ENCODE assay signal across 15 cellular contexts in the genomic region with DNA sequence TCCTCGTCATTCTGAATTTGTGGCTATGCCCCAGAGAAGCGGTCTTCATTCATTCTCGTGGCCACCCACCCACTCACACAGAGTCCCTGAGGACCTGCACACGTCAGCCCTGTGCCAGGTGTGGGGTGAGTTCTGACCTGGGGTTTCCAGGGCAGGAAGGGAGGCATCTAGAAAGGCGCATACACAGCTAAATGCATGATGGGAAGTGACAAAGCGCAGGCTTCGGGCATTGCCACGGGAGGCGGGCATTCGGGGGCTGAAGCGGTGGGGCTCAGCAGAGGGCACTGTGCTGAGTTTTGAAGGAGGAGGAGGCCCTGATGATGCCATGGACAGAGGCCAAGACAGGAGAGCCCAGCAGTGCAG. TPM values are rescaled to one million over a fixed set of nuclear protein-coding genes. Genes with fewer than 3 reads are reported as not detected.
DNase-seq lines count a peak whose midpoint lies in the region; ATAC-seq and TF ChIP-seq lines count a peak whose summit lies in the region.
"Had no signal": no experiment of that assay in that cellular context is flagged by ENCODE, and none has a peak within 500 bp of the region (broad histone marks: within the 10 kb centered on the region; RNA-seq: fewer than 3 reads in every experiment).

No MANE protein-coding gene starts in this region.

- H3K9me3 ChIP-seq in PC-9 (ENCODE audit: insufficient read depth, low read depth) = no peaks in the 10 kb centered on the region
- H3K9me3 ChIP-seq in breast epithelium = no peaks in the 10 kb centered on the region
- no peaks in the 10 kb centered on the region for H3K9me3 ChIP-seq in tibial nerve
- H3K9me3 ChIP-seq: left ventricle myocardium inferior had no signal

- CTCF ChIA-PET in PC-9 (lab: Charles Lee) = no interaction called here

- H3K36me3 Mint-ChIP-seq in activated T-cell treated with anti-CD3 and anti-CD28 coated beads, Interleukin-2, amount 50 U/mL, for 72 hours (ENCODE audit: insufficient read depth in 2 of 2) = no peaks in the 10 kb centered on the region
- H3K36me3 Mint-ChIP-seq in brain = no peaks in the 10 kb centered on the region
- H3K36me3 Mint-ChIP-seq in stimulated activated effector memory CD8-positive, alpha-beta T cell treated with anti-CD3 and anti-CD28 coated beads, Interleukin-12 subunit alpha, Interleukin-12 subunit beta, amount 100 ng/mL, for 72 hours = peaks cover 54% of the 10 kb centered on the region

- H3K4me1 ChIP-seq in PC-9 (replicated peaks; ENCODE audit: insufficient read depth) (peaks cover 15% of the 10 kb centered on the region), breast epithelium (peaks cover 26% of the 10 kb centered on the region in 2 donors), tibial nerve (peaks cover 2 to 41% (median 25%) of the 10 kb centered on the region in 4 donors)

- peaks cover 13% of the 10 kb centered on the region for H3F3A ChIP-seq in PC-9 (ENCODE audit: insufficient read depth, low read depth)

- H3K27ac ChIP-seq in PC-9 = peak overlapping the region; percentile 65
- no peak overlapping the region for H3K27ac ChIP-seq in breast epithelium
- peak overlapping the region in 1 of 4 donors; percentile 46 for H3K27ac ChIP-seq in tibial nerve

- H3K4me3 ChIP-seq in PC-9 = no peak overlapping the region
- no peak overlapping the region for H3K4me3 ChIP-seq in breast epithelium
- no peak overlapping the region for H3K4me3 ChIP-seq in tibial nerve
- H3K4me3 ChIP-seq: left ventricle myocardium inferior, SK-N-MC had no signal

- ATAC-seq in activated T-cell treated with anti-CD3 and anti-CD28 coated beads, Interleukin-2, amount 50 U/mL, for 72 hours (replicated peaks in 1 of 2) = no peak
- ATAC-seq in stimulated activated effector memory CD8-positive, alpha-beta T cell treated with anti-CD3 and anti-CD28 coated beads, Interleukin-12 subunit alpha, Interleukin-12 subunit beta, amount 100 ng/mL, for 72 hours = no peak

- H3K36me3 ChIP-seq in PC-9 (ENCODE audit: low read depth) (no peaks in the 10 kb centered on the region), breast epithelium (no peaks in the 10 kb centered on the region), tibial nerve (peaks cover 0 to 35% (median 0%) of the 10 kb centered on the region in 3 donors)
- H3K36me3 ChIP-seq: left ventricle myocardium inferior had no signal

- DNase-seq in activated T-cell treated with anti-CD3 and anti-CD28 coated beads, Interleukin-2, amount 50 U/mL, for 72 hours = no peak
- DNase-seq in activated T-cell treated with anti-CD3 and anti-CD28 coated beads for 4 hours (no peak), PC-9 (no peak), breast epithelium (ENCODE audit: low spot score in 2 of 2) (no peak), NCI-H2081 treated with DMSO at 0.1 percent for 48 hours (lab: John Stamatoyannopoulos, UW) (no peak), tibial nerve (ENCODE audit: low spot score in 2 of 2) (no peak)
- no peak for DNase-seq in stimulated activated effector memory CD8-positive, alpha-beta T cell treated with anti-CD3 and anti-CD28 coated beads, Interleukin-12 subunit alpha, Interleukin-12 subunit beta, amount 100 ng/mL, for 72 hours (ENCODE audit: low spot score in 2 of 2)
- DNase-seq: activated CD8-positive, alpha-beta memory T cell treated with anti-CD3 and anti-CD28 coated beads, Interleukin-2, amount 50 U/mL, for 4 hours; amygdala; foreskin melanocyte; left ventricle myocardium inferior; NCI-H146; stimulated activated CD4-positive, alpha-beta T cell treated with anti-CD3 and anti-CD28 coated beads, Interleukin-15, amount 100 ng/mL, for 24 hours had no signal

- POLR2A ChIA-PET in PC-9 (lab: Charles Lee; ENCODE audit: unreplicated experiment) = interaction anchor here (0.5 kb wide), 1 partner anchor 199 kb away, joined by 4 read pairs; no protein-coding TSS in a partner anchor

- 80 to 89% methylated on average over 11 of the region's 11 CpGs for WGBS in tibial nerve, 2 donors

- H3K9me3 Mint-ChIP-seq in activated T-cell treated with anti-CD3 and anti-CD28 coated beads, Interleukin-2, amount 50 U/mL, for 72 hours = no peaks in the 10 kb centered on the region
- no peaks in the 10 kb centered on the region for H3K9me3 Mint-ChIP-seq in brain
- no peaks in the 10 kb centered on the region for H3K9me3 Mint-ChIP-seq in stimulated activated effector memory CD8-positive, alpha-beta T cell treated with anti-CD3 and anti-CD28 coated beads, Interleukin-12 subunit alpha, Interleukin-12 subunit beta, amount 100 ng/mL, for 72 hours

- intact Hi-C loops in PC-9 (cut with micrococcal nuclease; ENCODE audit: unreplicated experiment) (loop anchor here (5.0 to 10.0 kb wide), 4 partner anchors 94 to 501 kb away; a partner anchor contains a TSS), breast epithelium (cut with DNase I; ENCODE audit: low total_unique reads) (no loop called here)

- TF ChIP-seq POLR2A in breast epithelium (IDR thresholded peaks at IDR 0.05) (no peak), tibial nerve (IDR thresholded peaks at IDR 0.05) (no peak)

- no peaks in the 10 kb centered on the region for H3K79me2 ChIP-seq in PC-9 (ENCODE audit: low read depth)

- 0 out of 2 replicates have a peak overlapping the region, but pooled peaks have one; percentile 45 for H3K4me2 ChIP-seq in PC-9

- H3K4me1 Mint-ChIP-seq in activated T-cell treated with anti-CD3 and anti-CD28 coated beads, Interleukin-2, amount 50 U/mL, for 72 hours (ENCODE audit: low read depth) = peaks cover 69% of the 10 kb centered on the region
- H3K4me1 Mint-ChIP-seq in brain = peaks cover 11% of the 10 kb centered on the region
- peaks cover 56% of the 10 kb centered on the region for H3K4me1 Mint-ChIP-seq in stimulated activated effector memory CD8-positive, alpha-beta T cell treated with anti-CD3 and anti-CD28 coated beads, Interleukin-12 subunit alpha, Interleukin-12 subunit beta, amount 100 ng/mL, for 72 hours

- no peaks in the 10 kb centered on the region for H3K27me3 ChIP-seq in PC-9 (ENCODE audit: insufficient read depth, low read depth)
- no peaks in the 10 kb centered on the region for H3K27me3 ChIP-seq in breast epithelium
- H3K27me3 ChIP-seq in tibial nerve = no peaks in the 10 kb centered on the region

- H3K27ac Mint-ChIP-seq in activated T-cell treated with anti-CD3 and anti-CD28 coated beads, Interleukin-2, amount 50 U/mL, for 72 hours = peak overlapping the region; percentile 4
- H3K27ac Mint-ChIP-seq in brain = peak overlapping the region in 3 of 5 experiments; percentile 51 to 82 (median 71)
- H3K27ac Mint-ChIP-seq in stimulated activated effector memory CD8-positive, alpha-beta T cell treated with anti-CD3 and anti-CD28 coated beads, Interleukin-12 subunit alpha, Interleukin-12 subunit beta, amount 100 ng/mL, for 72 hours = peak overlapping the region; percentile 14

- H3K27me3 Mint-ChIP-seq in activated T-cell treated with anti-CD3 and anti-CD28 coated beads, Interleukin-2, amount 50 U/mL, for 72 hours (ENCODE audit: low read depth) = no peaks in the 10 kb centered on the region
- no peaks in the 10 kb centered on the region for H3K27me3 Mint-ChIP-seq in brain

- no peaks in the 10 kb centered on the region for H4K20me1 ChIP-seq in PC-9 (ENCODE audit: insufficient read depth)

- H3K9me2 ChIP-seq in PC-9 (ENCODE audit: insufficient read depth) = no peaks in the 10 kb centered on the region

- no peak overlapping the region for H2AFZ ChIP-seq in PC-9

- H3K4me3 Mint-ChIP-seq in activated T-cell treated with anti-CD3 and anti-CD28 coated beads, Interleukin-2, amount 50 U/mL, for 72 hours = peak overlapping the region in 1 of 2 donors; percentile 0
- H3K4me3 Mint-ChIP-seq in brain = no peak overlapping the region
- H3K4me3 Mint-ChIP-seq in stimulated activated effector memory CD8-positive, alpha-beta T cell treated with anti-CD3 and anti-CD28 coated beads, Interleukin-12 subunit alpha, Interleukin-12 subunit beta, amount 100 ng/mL, for 72 hours = no peak overlapping the region

- no TSS peak for BruUV-seq in PC-9 (replicated peaks; lab: Mats Ljungman, UMichigan)

- TF ChIP-seq EP300 in tibial nerve (IDR thresholded peaks at IDR 0.05) = no peak

- no peak for TF ChIP-seq CTCF in PC-9 (conservative IDR thresholded peaks at IDR 0.05)
- TF ChIP-seq CTCF in brain (conservative IDR thresholded peaks at IDR 0.05) = no peak
- no peak for TF ChIP-seq CTCF in breast epithelium (IDR thresholded peaks at IDR 0.05)
- no peak for TF ChIP-seq CTCF in tibial nerve (IDR thresholded peaks at IDR 0.05)

RNA-seq across cellular contexts. Expression of a gene that starts 10.9 kb away (rescaled TPM):
- 100 to 1,000 TPM; 629 to 707 TPM for total RNA-seq in activated T-cell treated with anti-CD3 and anti-CD28 coated beads, Interleukin-2, amount 50 U/mL, for 72 hours
- total RNA-seq in PC-9 (2021) (110 and 134 TPM in 2 replicates), breast epithelium (10 to 100 TPM; 11.1 to 15.1 (median 13.0) TPM), tibial nerve (10 to 100 TPM; 12.7 to 26.9 (median 20.4) TPM)
- polyA plus RNA-seq in brain (ENCODE audit: insufficient read depth, low read depth, low replicate concordance) = 140 TPM

RNA-seq across cellular contexts. Expression of a gene that starts 32.0 kb away (rescaled TPM):
- 1 to 10 TPM; 3.1 to 4.5 TPM for total RNA-seq in activated T-cell treated with anti-CD3 and anti-CD28 coated beads, Interleukin-2, amount 50 U/mL, for 72 hours
- 2.7 and 3.3 TPM in 2 replicates for total RNA-seq in PC-9 (2021)
- polyA plus RNA-seq in brain (ENCODE audit: insufficient read depth, low read depth, low replicate concordance) = 1.3 TPM
- total RNA-seq in breast epithelium = 1 to 10 TPM; 3.0 to 4.3 (median 3.8) TPM
- 1 to 10 TPM; 2.0 to 8.4 (median 5.2) TPM for total RNA-seq in tibial nerve

RNA-seq across cellular contexts. Expression of a gene that starts 35.8 kb away (rescaled TPM):
- total RNA-seq in activated T-cell treated with anti-CD3 and anti-CD28 coated beads, Interleukin-2, amount 50 U/mL, for 72 hours = 100 to 1,000 TPM in 1 of 2 donors, 10 to 100 TPM in 1; 91.9 to 100 TPM
- total RNA-seq in PC-9 (2021) (5.7 and 7.2 TPM in 2 replicates), breast epithelium (1 to 10 TPM; 3.1 to 7.8 (median 4.3) TPM), tibial nerve (10 to 100 TPM; 11.1 to 18.9 (median 15.2) TPM)
- polyA plus RNA-seq in brain (ENCODE audit: insufficient read depth, low read depth, low replicate concordance) = 90.2 TPM

Comparison
In these comparisons a context has a peak if more than half of its experiments do, and no peak if none do; other contexts are left out.
1. H3K27ac Mint-ChIP-seq: peak in every context shown above with its lines; median percentile 71 in brain; 14 in stimulated activated effector memory CD8-positive, alpha-beta T cell treated with anti-CD3 and anti-CD28 coated beads, Interleukin-12 subunit alpha, Interleukin-12 subunit beta, amount 100 ng/mL, for 72 hours; 4 in activated T-cell treated with anti-CD3 and anti-CD28 coated beads, Interleukin-2, amount 50 U/mL, for 72 hours.
2. RNA of a gene that starts 35.8 kb away (total RNA-seq): 91.9 to 100 TPM in activated T-cell treated with anti-CD3 and anti-CD28 coated beads, Interleukin-2, amount 50 U/mL, for 72 hours; 11.1 to 18.9 TPM in tibial nerve, 5.7 to 7.2 TPM in PC-9 and 3.1 to 7.8 TPM in breast epithelium; every median in the first group is over 4 times any median in the second.